ENCODE assay signal across 15 cellular contexts in genomic region chr9:88927510-88927909, GRCh38.
A peak's percentile ranks its signal among the peaks of the same experiment; 100 is the strongest.
DNase-seq lines count a peak whose midpoint lies in the region; ATAC-seq lines count a peak whose summit lies in the region.
"Had no signal": no experiment of that assay in that cellular context is flagged by ENCODE, and none has a peak within 500 bp of the region (broad histone marks: within the 10 kb centered on the region; RNA-seq: fewer than 3 reads in every experiment).

No MANE protein-coding gene starts in this region.

- H4K20me1 ChIP-seq in BLaER1 treated with 17β-estradiol and CSF1 and Interleukin-3, amounts not matched to agents 10 nM and 100 nM: no peaks in the 10 kb centered on the region

- peak; percentile 91 for DNase-seq in SIG-M5 (lab: John Stamatoyannopoulos, UW)
- DNase-seq in mesenteric fat pad (ENCODE audit: low spot score): no peak
- no peak for DNase-seq in pons (ENCODE audit: low spot score)
- DNase-seq in GF-D8 (lab: John Stamatoyannopoulos, UW): no peak
- DNase-seq: activated CD4-positive, alpha-beta T cell treated with anti-CD3 and anti-CD28 coated beads for 1 hour; amygdala; colonic mucosa; H7; NCI-H1092; NCI-H748 treated with DMSO at 0.1 percent for 48 hours had no signal

- no peaks in the 10 kb centered on the region; a peak in 1 of 22 replicates for H3K36me3 ChIP-seq in BLaER1 treated with 17β-estradiol and CSF1 and Interleukin-3, amounts not matched to agents 10 nM and 100 nM
- H3K36me3 ChIP-seq: colonic mucosa had no signal

- H3K4me2 ChIP-seq in BLaER1 treated with 17β-estradiol and CSF1 and Interleukin-3, amounts not matched to agents 10 nM and 100 nM: peak overlapping the region; percentile 68 to 91 (median 84)

- peaks cover 57 to 69% (median 60%) of the 10 kb centered on the region in 10 experiments for H3K4me1 ChIP-seq in BLaER1 treated with 17β-estradiol and CSF1 and Interleukin-3, amounts not matched to agents 10 nM and 100 nM
- H3K4me1 ChIP-seq: colonic mucosa had no signal

- peak overlapping the region in 10 of 11 experiments; percentile 52 to 75 (median 69); a peak in 19 of 22 replicates for H3K9ac ChIP-seq in BLaER1 treated with 17β-estradiol and CSF1 and Interleukin-3, amounts not matched to agents 10 nM and 100 nM

- peak overlapping the region in 3 of 10 experiments; percentile 4 to 9 (median 5); a peak in 3 of 20 replicates for H3K4me3 ChIP-seq in BLaER1 treated with 17β-estradiol and CSF1 and Interleukin-3, amounts not matched to agents 10 nM and 100 nM
- H3K4me3 ChIP-seq: colonic mucosa had no signal

- ATAC-seq in GM21390 (IDR thresholded peaks at IDR 0.05; ENCODE audit: unreplicated experiment): peak; percentile 74
- peak; percentile 74 for ATAC-seq in HG03378 (IDR thresholded peaks at IDR 0.05; ENCODE audit: unreplicated experiment)
- no peak for ATAC-seq in HG03439 (IDR thresholded peaks at IDR 0.05; ENCODE audit: unreplicated experiment)
- ATAC-seq: SK-N-SH treated with all-trans-retinoic acid at 6 μM for 48 hours had no signal

- H3K27ac ChIP-seq in BLaER1 treated with 17β-estradiol and CSF1 and Interleukin-3, amounts not matched to agents 10 nM and 100 nM: peak overlapping the region; percentile 26 to 92 (median 87); a peak in 21 of 22 replicates
- H3K27ac ChIP-seq: colonic mucosa had no signal

- H3K27me3 ChIP-seq in BLaER1 treated with 17β-estradiol and CSF1 and Interleukin-3, amounts not matched to agents 10 nM and 100 nM: peaks cover 0 to 24% (median 0%) of the 10 kb centered on the region in 11 experiments; a peak in 4 of 22 replicates
- H3K27me3 ChIP-seq: colonic mucosa had no signal

- peaks cover 19 to 45% (median 25%) of the 10 kb centered on the region in 11 experiments; a peak in 21 of 22 replicates for H3K9me3 ChIP-seq in BLaER1 treated with 17β-estradiol and CSF1 and Interleukin-3, amounts not matched to agents 10 nM and 100 nM (replicated peaks in 1 of 11)
- H3K9me3 ChIP-seq: colonic mucosa had no signal
